ENCODE assay signal across 8 cellular contexts in the genomic region with DNA sequence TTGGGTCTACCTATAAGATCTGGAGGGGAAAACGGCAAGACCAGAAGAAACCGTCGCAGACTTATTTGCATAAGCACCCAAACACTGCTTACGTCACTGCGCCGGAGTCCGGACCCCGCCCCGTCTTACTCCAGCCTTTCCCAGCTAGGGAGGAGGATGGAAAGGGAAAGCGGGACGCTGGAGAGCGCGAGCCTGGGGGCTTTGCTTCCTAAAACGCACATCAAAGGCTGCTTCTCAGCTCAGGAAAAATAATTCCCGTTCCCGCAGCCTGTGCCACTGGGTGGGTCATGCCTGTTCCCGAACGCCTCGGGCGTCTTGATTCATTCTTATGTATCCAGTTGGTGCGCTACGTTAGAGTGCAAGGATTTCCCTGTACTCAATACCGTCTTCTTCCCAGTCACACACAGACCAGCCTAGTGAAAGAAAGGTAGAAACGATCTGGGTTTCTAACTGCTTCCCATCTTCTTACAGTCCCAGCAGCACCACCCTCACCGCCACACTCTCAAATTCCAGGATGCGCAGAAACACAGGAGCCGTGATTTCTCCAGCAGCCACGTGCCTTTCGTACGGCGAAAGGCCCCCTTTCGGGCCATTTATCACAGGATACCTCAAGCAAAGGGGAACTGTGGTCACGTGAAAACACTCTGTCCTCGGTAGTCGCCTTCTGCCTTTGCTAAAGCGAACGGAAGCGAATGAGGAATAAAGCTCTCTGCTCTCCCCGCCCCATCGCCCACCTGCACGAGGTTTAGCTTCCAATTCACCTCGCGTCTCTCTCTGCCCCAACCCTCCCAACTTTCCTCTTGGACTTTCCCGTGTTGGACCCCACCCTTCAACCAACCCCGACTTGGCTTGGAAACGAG. TPM values are rescaled to one million over a fixed set of nuclear protein-coding genes. Genes with fewer than 3 reads are reported as not detected.
DNase-seq lines count a peak whose midpoint lies in the region; ATAC-seq and TF ChIP-seq lines count a peak whose summit lies in the region.

No MANE protein-coding gene starts in this region.

- intact Hi-C loops in activated B cell treated with CpG ODN at 0.5 μM for 24 hours (cut with micrococcal nuclease) (no loop called here), OCI-LY7 (cut with micrococcal nuclease; ENCODE audit: unreplicated experiment) (no loop called here)
- intact Hi-C loops in naive thymus-derived CD4-positive, alpha-beta T cell (cut with micrococcal nuclease): loop anchor here in 1 of 2 donors (2.0 kb wide), 1 partner anchor 369 kb away; a partner anchor contains a TSS

- CTCF ChIA-PET in activated B cell treated with CpG ODN at 0.5 μM for 24 hours (lab: Charles Lee): no interaction called here
- CTCF ChIA-PET in naive thymus-derived CD4-positive, alpha-beta T cell (lab: Charles Lee): no interaction called here
- CTCF ChIA-PET in OCI-LY7 (lab: Charles Lee; ENCODE audit: unreplicated experiment): no interaction called here

- no peaks in the 10 kb centered on the region for H3K4me1 ChIP-seq in naive thymus-derived CD4-positive, alpha-beta T cell (ENCODE audit: control insufficient read depth in 2 of 2, insufficient read depth in 2 of 2, low read length in 2 of 2)
- H3K4me1 ChIP-seq in OCI-LY7 (ENCODE audit: insufficient read depth, low read length, poor library complexity, severe bottlenecking): no peaks in the 10 kb centered on the region

- H3K9me3 ChIP-seq in naive thymus-derived CD4-positive, alpha-beta T cell (ENCODE audit: control insufficient read depth in 2 of 3, low read length in 3 of 3): no peaks in the 10 kb centered on the region
- H3K9me3 ChIP-seq in OCI-LY7 (ENCODE audit: low read length): no peaks in the 10 kb centered on the region

- no TSS peak for BruUV-seq in OCI-LY7 (replicated peaks; lab: Mats Ljungman, UMichigan)

- no peaks in the 10 kb centered on the region for H3K9me3 Mint-ChIP-seq in activated B cell treated with CpG ODN at 0.5 μM for 24 hours
- peaks cover 0 to 10% (median 0%) of the 10 kb centered on the region in 11 donors for H3K9me3 Mint-ChIP-seq in naive thymus-derived CD4-positive, alpha-beta T cell

- H3K9me2 ChIP-seq in OCI-LY7 (ENCODE audit: insufficient read depth, low read length): no peaks in the 10 kb centered on the region

- H3K27me3 ChIP-seq in naive thymus-derived CD4-positive, alpha-beta T cell (ENCODE audit: control insufficient read depth in 2 of 2, insufficient read depth in 2 of 2, low read length in 2 of 2): peaks cover 0 to 4% of the 10 kb centered on the region in 2 donors

- TF ChIP-seq CTCF in GM10266 (IDR thresholded peaks at IDR 0.05; ENCODE audit: control insufficient read depth, insufficient read depth, low read depth, missing control alignments): no peak
- no peak for TF ChIP-seq CTCF in activated B cell treated with CpG ODN at 0.5 μM for 24 hours (IDR thresholded peaks at IDR 0.05)
- TF ChIP-seq CTCF in OCI-LY7 (conservative IDR thresholded peaks at IDR 0.05; ENCODE audit: low read length): no peak

- H3K27me3 Mint-ChIP-seq in activated B cell treated with CpG ODN at 0.5 μM for 24 hours: peaks cover 33% of the 10 kb centered on the region
- H3K27me3 Mint-ChIP-seq in naive thymus-derived CD4-positive, alpha-beta T cell: peaks cover 31 to 57% (median 48%) of the 10 kb centered on the region in 5 donors

- no peak overlapping the region for H3K27ac ChIP-seq in naive thymus-derived CD4-positive, alpha-beta T cell (ENCODE audit: low read depth, low read length)
- H3K27ac ChIP-seq in OCI-LY7 (ENCODE audit: low read depth, low read length, poor library complexity, severe bottlenecking): no peak overlapping the region

- ATAC-seq in activated B cell treated with CpG ODN at 0.5 μM for 24 hours (ENCODE audit: low read depth) (no peak), GM21360 (IDR thresholded peaks at IDR 0.05; ENCODE audit: unreplicated experiment) (no peak), HG03469 (IDR thresholded peaks at IDR 0.05; ENCODE audit: unreplicated experiment) (no peak)
- ATAC-seq in naive thymus-derived CD4-positive, alpha-beta T cell: no peak

- H3K4me3 Mint-ChIP-seq in activated B cell treated with CpG ODN at 0.5 μM for 24 hours: peak overlapping the region; percentile 54
- peak overlapping the region; percentile 5 to 66 (median 44) for H3K4me3 Mint-ChIP-seq in naive thymus-derived CD4-positive, alpha-beta T cell

- peaks cover 8% of the 10 kb centered on the region for H3K4me1 Mint-ChIP-seq in activated B cell treated with CpG ODN at 0.5 μM for 24 hours
- peaks cover 0 to 19% (median 13%) of the 10 kb centered on the region in 7 donors for H3K4me1 Mint-ChIP-seq in naive thymus-derived CD4-positive, alpha-beta T cell

- no peaks in the 10 kb centered on the region for H4K20me1 ChIP-seq in OCI-LY7 (ENCODE audit: insufficient read depth, low read length)

- H3K4me2 ChIP-seq in OCI-LY7 (ENCODE audit: low read length): no peak overlapping the region

- no peaks in the 10 kb centered on the region for H3K36me3 ChIP-seq in naive thymus-derived CD4-positive, alpha-beta T cell (ENCODE audit: control insufficient read depth in 2 of 3, insufficient read depth in 3 of 3, low read length in 3 of 3)
- no peaks in the 10 kb centered on the region for H3K36me3 ChIP-seq in OCI-LY7 (ENCODE audit: insufficient read depth, low read length)

- H3K27ac Mint-ChIP-seq in activated B cell treated with CpG ODN at 0.5 μM for 24 hours: no peak overlapping the region
- no peak overlapping the region for H3K27ac Mint-ChIP-seq in naive thymus-derived CD4-positive, alpha-beta T cell

- no peaks in the 10 kb centered on the region for H3K79me2 ChIP-seq in OCI-LY7 (ENCODE audit: insufficient read depth, low read depth, low read length)

- H3K4me3 ChIP-seq in naive thymus-derived CD4-positive, alpha-beta T cell (ENCODE audit: low read length): no peak overlapping the region
- H3K4me3 ChIP-seq in OCI-LY7 (ENCODE audit: low read depth, low read length, poor library complexity, severe bottlenecking): no peak overlapping the region

- POLR2A ChIA-PET in activated B cell treated with CpG ODN at 0.5 μM for 24 hours (lab: Charles Lee) (no interaction called here), OCI-LY7 (lab: Charles Lee) (no interaction called here)
- POLR2A ChIA-PET in naive thymus-derived CD4-positive, alpha-beta T cell (lab: Charles Lee): no interaction called here

- H2AFZ ChIP-seq in OCI-LY7 (ENCODE audit: low read length): no peak overlapping the region

- no peaks in the 10 kb centered on the region for H3K36me3 Mint-ChIP-seq in activated B cell treated with CpG ODN at 0.5 μM for 24 hours (ENCODE audit: low read depth)
- no peaks in the 10 kb centered on the region for H3K36me3 Mint-ChIP-seq in naive thymus-derived CD4-positive, alpha-beta T cell

- DNase-seq in GM10266 (ENCODE audit: extremely low spot score) (peak; percentile 10), NCI-H146 treated with DMSO at 0.1 percent for 48 hours (lab: John Stamatoyannopoulos, UW; ENCODE audit: unreplicated experiment) (peak; percentile 31), activated B cell treated with CpG ODN at 0.5 μM for 24 hours (no peak), fibroblast of the conjunctiva (ENCODE audit: low read depth) (peak; percentile 84), OCI-LY7 (ENCODE audit: low spot score) (no peak)
- DNase-seq in naive thymus-derived CD4-positive, alpha-beta T cell: no peak

RNA-seq across cellular contexts. Expression of a gene that starts 1.0 kb away (rescaled TPM):
- 0.05 TPM in 1 of 2 replicates, not detected in the other for total RNA-seq in activated B cell treated with CpG ODN at 0.5 μM for 24 hours
- total RNA-seq in naive thymus-derived CD4-positive, alpha-beta T cell: not detected
- not detected for polyA plus RNA-seq in naive thymus-derived CD4-positive, alpha-beta T cell
- not detected in 2 replicates for total RNA-seq in OCI-LY7 (2014; rRNA removed; shearing (Covaris generic))
- not detected in 2 replicates for total RNA-seq in OCI-LY7 (2022)

Comparison
In these comparisons a context has a peak if more than half of its experiments do, and no peak if none do; other contexts are left out.
1. DNase-seq: peak in GM10266 (single experiment), NCI-H146 treated with DMSO at 0.1 percent for 48 hours (single experiment) and fibroblast of the conjunctiva (single experiment); none in activated B cell treated with CpG ODN at 0.5 μM for 24 hours (single experiment), naive thymus-derived CD4-positive, alpha-beta T cell (0 of 9) and OCI-LY7 (single experiment).